11 cellular contexts compared by ENCODE assay signal in genomic region chr3:122691195-122691594, GRCh38. TPM values are rescaled to one million over a fixed set of nuclear protein-coding genes. Genes with fewer than 3 reads are reported as not detected.
DNase-seq lines count a peak whose midpoint lies in the region; ATAC-seq and TF ChIP-seq lines count a peak whose summit lies in the region.
"Had no signal": no experiment of that assay in that cellular context is flagged by ENCODE, and none has a peak within 500 bp of the region (broad histone marks: within the 10 kb centered on the region; RNA-seq: fewer than 3 reads in every experiment).

No MANE protein-coding gene starts in this region.

- H3K36me3 ChIP-seq in H7 (replicated peaks; ENCODE audit: control insufficient read depth, insufficient read depth, low read length) (peaks cover 4% of the 10 kb centered on the region; the same call in 1 of the 2 replicates), HAP-1 (replicated peaks) (peaks cover 13% of the 10 kb centered on the region)

- no peak overlapping the region for H3K4me3 ChIP-seq in fibroblast of pulmonary artery (replicated peaks; ENCODE audit: low read depth, low read length)
- no peak overlapping the region for H3K4me3 ChIP-seq in H7 (ENCODE audit: insufficient read depth, low read depth, low read length)
- H3K4me3 ChIP-seq in HAP-1, result no peak overlapping the region
- H3K4me3 ChIP-seq: ascending aorta had no signal

- no peak overlapping the region for H3K27ac Mint-ChIP-seq in activated CD4-positive, alpha-beta memory T cell treated with anti-CD3 and anti-CD28 coated beads for 36 hours
- H3K27ac Mint-ChIP-seq: stimulated activated naive CD8-positive, alpha-beta T cell treated with anti-CD3 and anti-CD28 coated beads, Interleukin-15, Interleukin-2, amounts not matched to agents 100 ng/mL and 50 ng/mL, for 24 hours had no signal

- ATAC-seq in GM21529 (IDR thresholded peaks at IDR 0.05; ENCODE audit: unreplicated experiment) (peak; percentile 80), HG03575 (IDR thresholded peaks at IDR 0.05; ENCODE audit: extremely low read depth, insufficient number of reproducible peaks, low FRiP score, unreplicated experiment) (peak; percentile 36)

- H3K36me3 Mint-ChIP-seq in activated CD4-positive, alpha-beta memory T cell treated with anti-CD3 and anti-CD28 coated beads for 36 hours, result peaks cover 40% of the 10 kb centered on the region

- no peaks in the 10 kb centered on the region for H3K4me1 ChIP-seq in HAP-1
- H3K4me1 ChIP-seq: ascending aorta had no signal

- no peaks in the 10 kb centered on the region for H3K9me3 Mint-ChIP-seq in activated CD4-positive, alpha-beta memory T cell treated with anti-CD3 and anti-CD28 coated beads for 36 hours
- H3K9me3 Mint-ChIP-seq: stimulated activated naive CD8-positive, alpha-beta T cell treated with anti-CD3 and anti-CD28 coated beads, Interleukin-15, Interleukin-2, amounts not matched to agents 100 ng/mL and 50 ng/mL, for 24 hours had no signal

- no peak for TF ChIP-seq CTCF in fibroblast of pulmonary artery (IDR thresholded peaks at IDR 0.05; ENCODE audit: low read length, missing control alignments)

- H3K27me3 Mint-ChIP-seq in activated CD4-positive, alpha-beta memory T cell treated with anti-CD3 and anti-CD28 coated beads for 36 hours, result no peaks in the 10 kb centered on the region
- H3K27me3 Mint-ChIP-seq: stimulated activated naive CD8-positive, alpha-beta T cell treated with anti-CD3 and anti-CD28 coated beads, Interleukin-15, Interleukin-2, amounts not matched to agents 100 ng/mL and 50 ng/mL, for 24 hours had no signal

- H3K4me3 Mint-ChIP-seq in activated CD4-positive, alpha-beta memory T cell treated with anti-CD3 and anti-CD28 coated beads for 36 hours, result no peak overlapping the region
- H3K4me3 Mint-ChIP-seq: stimulated activated naive CD8-positive, alpha-beta T cell treated with anti-CD3 and anti-CD28 coated beads, Interleukin-15, Interleukin-2, amounts not matched to agents 100 ng/mL and 50 ng/mL, for 24 hours had no signal

- in situ Hi-C loops in HAP-1 (cut with MboI; ENCODE audit: low sequenced_read_pairs), result no loop called here

- H3K9me3 ChIP-seq in HAP-1, result no peaks in the 10 kb centered on the region
- H3K9me3 ChIP-seq: ascending aorta had no signal

- POLR2A ChIA-PET in activated CD4-positive, alpha-beta memory T cell treated with anti-CD3 and anti-CD28 coated beads for 36 hours (lab: Charles Lee), result no interaction called here

- no peaks in the 10 kb centered on the region for H3K27me3 ChIP-seq in H7 (ENCODE audit: control insufficient read depth, insufficient read depth, low read length)
- no peaks in the 10 kb centered on the region for H3K27me3 ChIP-seq in HAP-1 (ENCODE audit: low read depth)
- H3K27me3 ChIP-seq: ascending aorta had no signal

- intact Hi-C loops in activated CD4-positive, alpha-beta memory T cell treated with anti-CD3 and anti-CD28 coated beads for 36 hours (cut with micrococcal nuclease), result no loop called here

- H3K4me1 Mint-ChIP-seq in activated CD4-positive, alpha-beta memory T cell treated with anti-CD3 and anti-CD28 coated beads for 36 hours (ENCODE audit: low read depth), result peaks cover 19% of the 10 kb centered on the region

- DNase-seq in ELR (ENCODE audit: low read depth) (peak; percentile 87), fibroblast of pulmonary artery (ENCODE audit: low read depth) (peak; percentile 49), H7 (no peak), HuH-7.5 (ENCODE audit: low spot score) (no peak), HAP-1 (ENCODE audit: low spot score in 2 of 2) (no peak)
- DNase-seq in activated CD4-positive, alpha-beta memory T cell treated with anti-CD3 and anti-CD28 coated beads for 36 hours, result no peak
- DNase-seq: DMS153 had no signal

- CTCF ChIA-PET in activated CD4-positive, alpha-beta memory T cell treated with anti-CD3 and anti-CD28 coated beads for 36 hours (lab: Charles Lee), result interaction anchor here (1.1 kb wide), 1 partner anchor 132 kb away, joined by 3 read pairs; no protein-coding TSS in a partner anchor

RNA-seq across cellular contexts. Expression of gene PARP14, which starts 10.6 kb away (rescaled TPM):
- 5.6 and 8.5 TPM in 2 replicates for total RNA-seq in H7 (2014; rRNA removed; shearing (Covaris generic))
- 10 to 100 TPM; 50.8 to 51.6 TPM for total RNA-seq in activated CD4-positive, alpha-beta memory T cell treated with anti-CD3 and anti-CD28 coated beads for 36 hours

Comparison
In these comparisons a context has a peak if more than half of its experiments do, and no peak if none do; other contexts are left out.
1. DNase-seq: peak in ELR (single experiment) and fibroblast of pulmonary artery (single experiment); none in H7 (single experiment), HuH-7.5 (single experiment), HAP-1 (0 of 2) and activated CD4-positive, alpha-beta memory T cell treated with anti-CD3 and anti-CD28 coated beads for 36 hours (single experiment).